Comparison of ENCODE assay signal across 12 cellular contexts in genomic region chr9:124281934-124282351, GRCh38. TPM values are rescaled to one million over a fixed set of nuclear protein-coding genes. Genes with fewer than 3 reads are reported as not detected.
DNase-seq lines count a peak whose midpoint lies in the region; ATAC-seq, FAIRE-seq and TF ChIP-seq lines count a peak whose summit lies in the region.
"Had no signal": no experiment of that assay in that cellular context is flagged by ENCODE, and none has a peak within 500 bp of the region (broad histone marks: within the 10 kb centered on the region; RNA-seq: fewer than 3 reads in every experiment).

No MANE protein-coding gene starts in this region.

- no peak overlapping the region for H3K18ac ChIP-seq in H1 (ENCODE audit: extremely low read depth, low read length)

- no peaks in the 10 kb centered on the region; a peak in 1 of 4 replicates for H3K79me2 ChIP-seq in H1 (ENCODE audit: control insufficient read depth in 1 of 2, insufficient read depth in 2 of 2, low read length in 2 of 2)

- peak in 2 of 3 donors; percentile 28 to 41 for ATAC-seq in natural killer cell
- no peak for ATAC-seq in natural killer cell treated with Interleukin-12 subunit alpha and Interleukin-12 subunit beta and Interleukin-15 and Interleukin-18, amount 100 ng/mL, for 72 hours
- no peak for ATAC-seq in GM19455 (IDR thresholded peaks at IDR 0.05; ENCODE audit: unreplicated experiment)
- ATAC-seq: stimulated activated naive CD8-positive, alpha-beta T cell treated with anti-CD3 and anti-CD28 coated beads, Interleukin-15, amount 100 ng/mL, for 72 hours had no signal

- H3K9me3 ChIP-seq in H1 (ENCODE audit: insufficient read depth in 2 of 2, low read depth in 1 of 2, low read length in 1 of 2): no peaks in the 10 kb centered on the region

- H2BK15ac ChIP-seq in H1 (ENCODE audit: low read length): no peak overlapping the region

- TF ChIP-seq CTCF in natural killer cell (IDR thresholded peaks at IDR 0.05) (no peak), H1 (IDR thresholded peaks at IDR 0.05; ENCODE audit: control extremely low read depth in 1 of 3, insufficient read depth in 1 of 3, low read depth in 1 of 3, low read length in 3 of 3) (no peak), nephron (IDR thresholded peaks at IDR 0.05; ENCODE audit: unreplicated experiment in 3 of 3) (no peak), GM20000 (IDR thresholded peaks at IDR 0.05; ENCODE audit: extremely low read depth, missing control alignments) (no peak)

- H3K36me3 Mint-ChIP-seq in natural killer cell: no peaks in the 10 kb centered on the region
- no peaks in the 10 kb centered on the region for H3K36me3 Mint-ChIP-seq in natural killer cell treated with Interleukin-12 subunit alpha and Interleukin-12 subunit beta and Interleukin-15 and Interleukin-18, amount 100 ng/mL, for 72 hours
- H3K36me3 Mint-ChIP-seq in nephron (ENCODE audit: low read depth): peaks cover 4% of the 10 kb centered on the region
- H3K36me3 Mint-ChIP-seq: activated naive CD8-positive, alpha-beta T cell treated with anti-CD3 and anti-CD28 coated beads for 36 hours had no signal

- H3K4me1 Mint-ChIP-seq in natural killer cell: peaks cover 48 to 63% of the 10 kb centered on the region in 2 donors
- peaks cover 36 to 47% of the 10 kb centered on the region in 2 donors for H3K4me1 Mint-ChIP-seq in natural killer cell treated with Interleukin-12 subunit alpha and Interleukin-12 subunit beta and Interleukin-15 and Interleukin-18, amount 100 ng/mL, for 72 hours (ENCODE audit: low read depth in 2 of 2)
- H3K4me1 Mint-ChIP-seq in nephron: peaks cover 64% of the 10 kb centered on the region

- DNase-seq in natural killer cell (no peak), H1 (ENCODE audit: low read depth in 1 of 2, low spot score in 2 of 2) (no peak), GM20000 (ENCODE audit: low spot score) (no peak), NCI-H510A (lab: John Stamatoyannopoulos, UW) (no peak), DMS79 treated with DMSO at 0.1 percent for 48 hours (lab: John Stamatoyannopoulos, UW) (no peak)
- DNase-seq in natural killer cell treated with Interleukin-12 subunit alpha and Interleukin-12 subunit beta and Interleukin-15 and Interleukin-18, amount 100 ng/mL, for 72 hours (ENCODE audit: low spot score): no peak
- DNase-seq: activated naive CD8-positive, alpha-beta T cell treated with anti-CD3 and anti-CD28 coated beads for 36 hours; GOT3; stimulated activated naive CD8-positive, alpha-beta T cell treated with anti-CD3 and anti-CD28 coated beads, Interleukin-15, amount 100 ng/mL, for 72 hours had no signal

- TF ChIP-seq POLR2A in H1 (IDR thresholded peaks at IDR 0.05; ENCODE audit: control extremely low read depth in 1 of 2, low read depth in 2 of 2, low read length in 2 of 2): no peak

- peaks cover 6% of the 10 kb centered on the region; the same call in 1 of the 2 replicates for H3K79me1 ChIP-seq in H1 (ENCODE audit: low read depth, low read length)

- H4K5ac ChIP-seq in H1 (ENCODE audit: insufficient read length, low read depth, low read length): no peak overlapping the region

- no peak overlapping the region for H2AK5ac ChIP-seq in H1 (ENCODE audit: low read depth, low read length)

- H3K27me3 Mint-ChIP-seq in natural killer cell (ENCODE audit: low read depth in 2 of 2) (no peaks in the 10 kb centered on the region), nephron (ENCODE audit: low read depth) (no peaks in the 10 kb centered on the region)
- no peaks in the 10 kb centered on the region for H3K27me3 Mint-ChIP-seq in natural killer cell treated with Interleukin-12 subunit alpha and Interleukin-12 subunit beta and Interleukin-15 and Interleukin-18, amount 100 ng/mL, for 72 hours
- H3K27me3 Mint-ChIP-seq: activated naive CD8-positive, alpha-beta T cell treated with anti-CD3 and anti-CD28 coated beads for 36 hours; stimulated activated naive CD8-positive, alpha-beta T cell treated with anti-CD3 and anti-CD28 coated beads, Interleukin-15, amount 100 ng/mL, for 72 hours had no signal

- H3K23me2 ChIP-seq in H1 (ENCODE audit: low read depth, low read length): no peaks in the 10 kb centered on the region

- H3K4me3 Mint-ChIP-seq in natural killer cell: no peak overlapping the region
- no peak overlapping the region for H3K4me3 Mint-ChIP-seq in natural killer cell treated with Interleukin-12 subunit alpha and Interleukin-12 subunit beta and Interleukin-15 and Interleukin-18, amount 100 ng/mL, for 72 hours
- H3K4me3 Mint-ChIP-seq in nephron: no peak overlapping the region
- H3K4me3 Mint-ChIP-seq: activated naive CD8-positive, alpha-beta T cell treated with anti-CD3 and anti-CD28 coated beads for 36 hours; stimulated activated naive CD8-positive, alpha-beta T cell treated with anti-CD3 and anti-CD28 coated beads, Interleukin-15, amount 100 ng/mL, for 72 hours had no signal

- no peak for FAIRE-seq in H1 (lab: Jason Lieb, UNC)
- FAIRE-seq: GM12891 had no signal

- no peak overlapping the region for H3K4ac ChIP-seq in H1 (replicated peaks; ENCODE audit: insufficient read length, low read depth, low read length)

- H4K20me1 ChIP-seq in H1 (replicated peaks in 1 of 2; ENCODE audit: control insufficient read depth in 1 of 2, insufficient read depth in 2 of 2, low read length in 2 of 2): peaks cover 0 to 7% of the 10 kb centered on the region in 2 experiments

- WGBS in H1 (ENCODE audit: extremely low coverage in 1 of 2, insufficient coverage in 1 of 2, insufficient read length in 1 of 2, insufficient replicate concordance in 2 of 2, low coverage in 1 of 2, low lambda C conversion rate in 2 of 2, missing lambda C conversion rate in 1 of 2), 2 experiments: 87% methylated on average over 15 of the region's 15 CpGs; no CpG with 5 or more reads in 1 of the 2 experiments

- no peak overlapping the region for H4K8ac ChIP-seq in H1 (ENCODE audit: extremely low read depth, insufficient read depth, low read length)

- H2BK5ac ChIP-seq in H1 (ENCODE audit: low read depth, low read length): no peak overlapping the region

- no peak overlapping the region for H3K56ac ChIP-seq in H1 (replicated peaks; ENCODE audit: insufficient read length, low read depth, low read length)

- no peak overlapping the region for H3K9ac ChIP-seq in H1 (replicated peaks in 1 of 4; ENCODE audit: extremely low read depth in 1 of 4, low read depth in 3 of 4, low read length in 3 of 4)

- H3K9me3 Mint-ChIP-seq in natural killer cell (no peaks in the 10 kb centered on the region), nephron (no peaks in the 10 kb centered on the region)
- H3K9me3 Mint-ChIP-seq in natural killer cell treated with Interleukin-12 subunit alpha and Interleukin-12 subunit beta and Interleukin-15 and Interleukin-18, amount 100 ng/mL, for 72 hours: no peaks in the 10 kb centered on the region
- H3K9me3 Mint-ChIP-seq: activated naive CD8-positive, alpha-beta T cell treated with anti-CD3 and anti-CD28 coated beads for 36 hours; stimulated activated naive CD8-positive, alpha-beta T cell treated with anti-CD3 and anti-CD28 coated beads, Interleukin-15, amount 100 ng/mL, for 72 hours had no signal

- no peaks in the 10 kb centered on the region for H3K36me3 ChIP-seq in H1 (ENCODE audit: control insufficient read depth in 2 of 4, insufficient read depth in 4 of 4, low read length in 3 of 4)

- TF ChIP-seq RAD21 in H1 (IDR thresholded peaks at IDR 0.05 in 1 of 2, conservative IDR thresholded peaks at IDR 0.05 in 1 of 2; ENCODE audit: low read depth in 2 of 2, low read length in 2 of 2): no peak

- CTCF ChIA-PET in H1 (lab: Charles Lee; ENCODE audit: partially characterized antibody): interaction anchor here (0.7 kb wide), 1 partner anchor 43 kb away, joined by 3 read pairs; no protein-coding TSS in a partner anchor

- H3K27ac Mint-ChIP-seq in natural killer cell (peak overlapping the region; percentile 48 to 79), nephron (peak overlapping the region; percentile 87 to 98 (median 96))
- H3K27ac Mint-ChIP-seq in natural killer cell treated with Interleukin-12 subunit alpha and Interleukin-12 subunit beta and Interleukin-15 and Interleukin-18, amount 100 ng/mL, for 72 hours: peak overlapping the region in 1 of 2 donors; percentile 31
- H3K27ac Mint-ChIP-seq: activated naive CD8-positive, alpha-beta T cell treated with anti-CD3 and anti-CD28 coated beads for 36 hours had no signal

- H2BK12ac ChIP-seq in H1 (ENCODE audit: low read depth, low read length): 0 out of 2 replicates have a peak overlapping the region, but pooled peaks have one; percentile 17

- no peak overlapping the region for H4K91ac ChIP-seq in H1 (replicated peaks; ENCODE audit: insufficient read length, low read length)

- no peaks in the 10 kb centered on the region; a peak in 1 of 7 replicates for H3K4me1 ChIP-seq in H1 (replicated peaks in 1 of 4; ENCODE audit: control insufficient read depth in 3 of 4, insufficient read depth in 4 of 4, low read length in 3 of 4)

- H3K27ac ChIP-seq in H1 (ENCODE audit: low read depth, low read length): no peak overlapping the region

- no peaks in the 10 kb centered on the region for H3K27me3 ChIP-seq in H1 (replicated peaks in 1 of 4; ENCODE audit: control insufficient read depth in 3 of 4, extremely low read depth in 1 of 4, insufficient read depth in 3 of 4, low read length in 3 of 4)

- POLR2A ChIA-PET in H1 (lab: Charles Lee; ENCODE audit: partially characterized antibody): no interaction called here

- no peak overlapping the region for H3K14ac ChIP-seq in H1 (ENCODE audit: insufficient read length)

- no peak overlapping the region for H3K4me3 ChIP-seq in H1 (ENCODE audit: extremely low read depth in 1 of 4, insufficient read depth in 2 of 4, low read depth in 3 of 4, low read length in 4 of 4)

- no peak overlapping the region for H3K4me2 ChIP-seq in H1 (ENCODE audit: insufficient read depth in 1 of 2, low read depth in 2 of 2, low read length in 2 of 2)

- H2BK120ac ChIP-seq in H1 (replicated peaks; ENCODE audit: low read depth, low read length): no peak overlapping the region

- no peak overlapping the region for H2BK20ac ChIP-seq in H1 (ENCODE audit: low read length)

- intact Hi-C loops in natural killer cell (cut with micrococcal nuclease): no loop called here

- TF ChIP-seq EP300 in H1 (IDR thresholded peaks at IDR 0.05; ENCODE audit: borderline replicate concordance in 1 of 2, low read depth in 2 of 2, low read length in 2 of 2): no peak

- H3K23ac ChIP-seq in H1 (ENCODE audit: insufficient read length): no peak overlapping the region

- H2AFZ ChIP-seq in H1 (ENCODE audit: low read length): no peak overlapping the region

RNA-seq across cellular contexts. Expression of gene NEK6, which starts 24.2 kb away (rescaled TPM):
- 10 to 100 TPM; 25.0 to 34.9 (median 33.0) TPM for total RNA-seq in natural killer cell
- 10 to 100 TPM; 11.4 to 38.7 TPM for total RNA-seq in natural killer cell treated with Interleukin-12 subunit alpha and Interleukin-12 subunit beta and Interleukin-15 and Interleukin-18, amount 100 ng/mL, for 72 hours
- total RNA-seq in H1 (2021; fragmentation: NEBNext Ultra II Directional; extraction: Animal tissue kit (Norgen Biotek cat#: 25700)): 16.6 and 19.7 TPM in 2 replicates
- 17.7 and 23.9 TPM in 2 replicates for polyA plus RNA-seq in H1 (2011; rRNA removed)
- 12.8 TPM for polyA plus RNA-seq in H1 (2011; cell fraction: cytosol; rRNA removed)
- 19.1 TPM for polyA plus RNA-seq in H1 (2011; cell fraction: nucleus; rRNA removed)
- polyA plus RNA-seq in H1 (2012, experiment 1 of 2): 8.7 to 13.7 TPM (median 12.4 TPM) in 4 replicates
- polyA plus RNA-seq in H1 (2012, experiment 2 of 2): 6.3 TPM
- 9.1 TPM for polyA plus RNA-seq in H1 (2013, experiment 1 of 2)
- 9.1 TPM for polyA plus RNA-seq in H1 (2013, experiment 2 of 2)
- 21.8 and 31.4 TPM in 2 replicates for polyA minus RNA-seq in H1 (2011; rRNA and poly(A)+ RNA removed)
- 7.7 TPM for polyA minus RNA-seq in H1 (2011; cell fraction: cytosol; rRNA and poly(A)+ RNA removed)
- polyA minus RNA-seq in H1 (2011; cell fraction: nucleus; rRNA and poly(A)+ RNA removed): 18.9 TPM

Comparison
In these comparisons a context has a peak if more than half of its experiments do, and no peak if none do; other contexts are left out.
1. ATAC-seq: peak in natural killer cell (2 of 3); none in natural killer cell treated with Interleukin-12 subunit alpha and Interleukin-12 subunit beta and Interleukin-15 and Interleukin-18, amount 100 ng/mL, for 72 hours (0 of 2) and GM19455 (single experiment).